Comparison of ENCODE assay signal across 10 cellular contexts in the genomic region with DNA sequence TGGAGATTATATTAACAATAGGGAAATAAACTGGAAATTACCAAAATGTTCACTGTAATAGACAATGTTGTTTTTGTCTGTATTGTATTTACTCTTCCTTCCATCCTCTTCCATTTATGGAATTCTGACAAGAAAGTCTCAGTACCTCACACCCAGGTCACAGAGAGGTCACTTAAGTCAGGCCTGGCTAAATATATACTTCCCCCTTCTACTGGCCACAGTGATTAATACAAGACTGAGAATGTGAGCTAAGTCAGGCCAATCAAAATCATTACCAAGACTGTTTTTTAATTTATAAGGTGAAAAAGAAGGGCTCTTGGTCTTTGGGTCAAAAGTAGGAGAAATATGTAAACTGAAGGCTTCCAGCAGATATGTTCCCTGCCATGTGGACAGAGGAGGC.
DNase-seq lines count a peak whose midpoint lies in the region; ATAC-seq, FAIRE-seq and TF ChIP-seq lines count a peak whose summit lies in the region.
"Had no signal": no experiment of that assay in that cellular context is flagged by ENCODE, and none has a peak within 500 bp of the region (broad histone marks: within the 10 kb centered on the region; RNA-seq: fewer than 3 reads in every experiment).

No MANE protein-coding gene starts in this region.

- no peaks in the 10 kb centered on the region for H3K27me3 ChIP-seq in breast epithelium

- H3K9me3 Mint-ChIP-seq in activated CD4-positive, alpha-beta T cell treated with anti-CD3 and anti-CD28 coated beads for 36 hours (ENCODE audit: low read depth), result no peaks in the 10 kb centered on the region
- H3K9me3 Mint-ChIP-seq: HFFc6 had no signal

- H3K27ac ChIP-seq in breast epithelium, result no peak overlapping the region

- H3K27me3 Mint-ChIP-seq in activated CD4-positive, alpha-beta T cell treated with anti-CD3 and anti-CD28 coated beads for 36 hours, result no peaks in the 10 kb centered on the region

- H3K4me3 Mint-ChIP-seq in activated CD4-positive, alpha-beta T cell treated with anti-CD3 and anti-CD28 coated beads for 36 hours, result no peak overlapping the region
- H3K4me3 Mint-ChIP-seq: HFFc6 had no signal

- CTCF ChIA-PET in activated CD4-positive, alpha-beta T cell treated with anti-CD3 and anti-CD28 coated beads for 36 hours (lab: Charles Lee), result interaction anchor here (0.6 to 1.4 kb wide), 2 partner anchors 16 to 21 kb away, joined by 3 to 4 read pairs; no protein-coding TSS in a partner anchor

- ATAC-seq in GM18519 (IDR thresholded peaks at IDR 0.05; ENCODE audit: low FRiP score, unreplicated experiment) (peak; percentile 80), GM21825 (IDR thresholded peaks at IDR 0.05; ENCODE audit: unreplicated experiment) (peak; percentile 89), left colon (peak; percentile 40)
- ATAC-seq in activated CD4-positive, alpha-beta T cell treated with anti-CD3 and anti-CD28 coated beads for 36 hours, result no peak

- H3K4me1 ChIP-seq in breast epithelium, result no peaks in the 10 kb centered on the region

- intact Hi-C loops in left colon (cut with DNase I, micrococcal nuclease) (no loop called here), breast epithelium (cut with DNase I; ENCODE audit: low total_unique reads) (no loop called here)
- intact Hi-C loops in activated CD4-positive, alpha-beta T cell treated with anti-CD3 and anti-CD28 coated beads for 36 hours (cut with DNase I, micrococcal nuclease), result no loop called here

- H3K4me1 Mint-ChIP-seq in activated CD4-positive, alpha-beta T cell treated with anti-CD3 and anti-CD28 coated beads for 36 hours, result peaks cover 51% of the 10 kb centered on the region

- no peaks in the 10 kb centered on the region for H3K36me3 ChIP-seq in breast epithelium

- no peak for TF ChIP-seq POLR2A in breast epithelium (IDR thresholded peaks at IDR 0.05)

- H3K27ac Mint-ChIP-seq in activated CD4-positive, alpha-beta T cell treated with anti-CD3 and anti-CD28 coated beads for 36 hours, result no peak overlapping the region
- H3K27ac Mint-ChIP-seq: HFFc6 had no signal

- no peak for DNase-seq in HTR-8/SVneo (ENCODE audit: insufficient read length, low spot score)
- no peak for DNase-seq in left colon
- no peak for DNase-seq in stimulated activated CD4-positive, alpha-beta T cell treated with anti-CD3 and anti-CD28 coated beads, Interleukin-2, amount 100 ng/mL, for 48 hours
- DNase-seq in DMS153 (lab: John Stamatoyannopoulos, UW), result no peak
- no peak for DNase-seq in breast epithelium (ENCODE audit: low spot score in 2 of 2)
- DNase-seq in activated CD4-positive, alpha-beta T cell treated with anti-CD3 and anti-CD28 coated beads for 36 hours, result no peak
- DNase-seq: activated effector memory CD4-positive, alpha-beta T cell treated with anti-CD3 and anti-CD28 coated beads, Interleukin-2, amount 50 U/mL, for 16 hours; HFFc6 had no signal

- POLR2A ChIA-PET in activated CD4-positive, alpha-beta T cell treated with anti-CD3 and anti-CD28 coated beads for 36 hours (lab: Charles Lee), result no interaction called here

- peaks cover 7% of the 10 kb centered on the region for H3K36me3 Mint-ChIP-seq in activated CD4-positive, alpha-beta T cell treated with anti-CD3 and anti-CD28 coated beads for 36 hours (ENCODE audit: low read depth)

- H3K4me3 ChIP-seq in breast epithelium, result no peak overlapping the region

- peak; percentile 71 for FAIRE-seq in HTR-8/SVneo (lab: Jason Lieb, UNC)

- no peaks in the 10 kb centered on the region for H3K9me3 ChIP-seq in breast epithelium

- TF ChIP-seq CTCF in breast epithelium (IDR thresholded peaks at IDR 0.05), result no peak
